Comparison of ENCODE assay signal across 2 cellular contexts in genomic region chr14:94343238-94343637, GRCh38.
TF ChIP-seq lines count a peak whose summit lies in the region.

No MANE protein-coding gene starts in this region.

TF ChIP-seq in IMR-90, 13 proteins besides CTCF, POLR2A, EP300 and RAD21 (continued from another document):
- TF ChIP-seq, protein P1, sequence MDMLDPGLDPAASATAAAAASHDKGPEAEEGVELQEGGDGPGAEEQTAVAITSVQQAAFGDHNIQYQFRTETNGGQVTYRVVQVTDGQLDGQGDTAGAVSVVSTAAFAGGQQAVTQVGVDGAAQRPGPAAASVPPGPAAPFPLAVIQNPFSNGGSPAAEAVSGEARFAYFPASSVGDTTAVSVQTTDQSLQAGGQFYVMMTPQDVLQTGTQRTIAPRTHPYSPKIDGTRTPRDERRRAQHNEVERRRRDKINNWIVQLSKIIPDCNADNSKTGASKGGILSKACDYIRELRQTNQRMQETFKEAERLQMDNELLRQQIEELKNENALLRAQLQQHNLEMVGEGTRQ (IDR thresholded peaks at IDR 0.05; ENCODE audit: low read depth, low read length), result no peak
- TF ChIP-seq NFE2L2 (IDR thresholded peaks at IDR 0.05; ENCODE audit: low read depth, low read length) (no peak), BHLHE40 (IDR thresholded peaks at IDR 0.05; ENCODE audit: low read depth, low read length) (no peak), FOS (IDR thresholded peaks at IDR 0.05; ENCODE audit: low read depth, low read length) (no peak)
- TF ChIP-seq, protein P2, sequence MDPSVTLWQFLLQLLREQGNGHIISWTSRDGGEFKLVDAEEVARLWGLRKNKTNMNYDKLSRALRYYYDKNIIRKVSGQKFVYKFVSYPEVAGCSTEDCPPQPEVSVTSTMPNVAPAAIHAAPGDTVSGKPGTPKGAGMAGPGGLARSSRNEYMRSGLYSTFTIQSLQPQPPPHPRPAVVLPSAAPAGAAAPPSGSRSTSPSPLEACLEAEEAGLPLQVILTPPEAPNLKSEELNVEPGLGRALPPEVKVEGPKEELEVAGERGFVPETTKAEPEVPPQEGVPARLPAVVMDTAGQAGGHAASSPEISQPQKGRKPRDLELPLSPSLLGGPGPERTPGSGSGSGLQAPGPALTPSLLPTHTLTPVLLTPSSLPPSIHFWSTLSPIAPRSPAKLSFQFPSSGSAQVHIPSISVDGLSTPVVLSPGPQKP (IDR thresholded peaks at IDR 0.05; ENCODE audit: borderline replicate concordance, low read depth, low read length), result no peak

TF ChIP-seq in HEK293T, 16 proteins besides CTCF, POLR2A, EP300 and RAD21 (continued from another document):
- no peak for TF ChIP-seq CTBP1 (IDR thresholded peaks at IDR 0.05; ENCODE audit: borderline replicate concordance)
- TF ChIP-seq TARDBP (IDR thresholded peaks at IDR 0.05), result no peak
- TF ChIP-seq ZNF384 (IDR thresholded peaks at IDR 0.05), result no peak
- no peak for TF ChIP-seq BHLHE40 (IDR thresholded peaks at IDR 0.05; ENCODE audit: borderline replicate concordance)
- TF ChIP-seq SUZ12 (IDR thresholded peaks at IDR 0.05), result no peak
- TF ChIP-seq ELF4 (IDR thresholded peaks at IDR 0.05), result no peak
